In genomic region chr1:40317394-40318074, GRCh38 we compare ENCODE assay signal across 9 cellular contexts. TPM values are rescaled to one million over a fixed set of nuclear protein-coding genes. Genes with fewer than 3 reads are reported as not detected.
DNase-seq lines count a peak whose midpoint lies in the region; ATAC-seq and TF ChIP-seq lines count a peak whose summit lies in the region.
"Had no signal": no experiment of that assay in that cellular context is flagged by ENCODE, and none has a peak within 500 bp of the region (broad histone marks: within the 10 kb centered on the region; RNA-seq: fewer than 3 reads in every experiment).

No MANE protein-coding gene starts in this region.

- H3K27ac ChIP-seq in breast epithelium (no peak overlapping the region), mammary epithelial cell (ENCODE audit: insufficient read depth, low read depth, low read length) (no peak overlapping the region), lower lobe of right lung (no peak overlapping the region), tibial nerve (peak overlapping the region in 2 of 4 donors; percentile 55 to 62)
- H3K27ac ChIP-seq: adrenal gland had no signal

- no peak overlapping the region for H3K9ac ChIP-seq in mammary epithelial cell (ENCODE audit: insufficient read depth, low read length)

- H3K4me1 ChIP-seq in breast epithelium (peaks cover 5 to 13% of the 10 kb centered on the region in 2 donors), mammary epithelial cell (ENCODE audit: insufficient read depth, low read length) (peaks cover 20% of the 10 kb centered on the region), lower lobe of right lung (peaks cover 31% of the 10 kb centered on the region), tibial nerve (peaks cover 0 to 31% (median 15%) of the 10 kb centered on the region in 4 donors), HAP-1 (0 out of 2 replicates have a peak, but pooled peaks cover 3% of the 10 kb centered on the region)

- 36% methylated on average over 5 of the region's 21 CpGs for WGBS in mammary epithelial cell (ENCODE audit: low coverage, missing lambda C conversion rate)
- 32 to 40% methylated on average over 21 of the region's 21 CpGs for WGBS in tibial nerve, 2 donors

- dilution Hi-C loops in mammary epithelial cell (cut with HindIII; ENCODE audit: low sequenced_read_pairs) = no loop called here

- in situ Hi-C loops in mammary epithelial cell (cut with MboI; ENCODE audit: low sequenced_read_pairs in 2 of 2) (no loop called here), HAP-1 (cut with MboI; ENCODE audit: low sequenced_read_pairs) (no loop called here)

- TF ChIP-seq POLR2A in breast epithelium (IDR thresholded peaks at IDR 0.05) (no peak), tibial nerve (IDR thresholded peaks at IDR 0.05) (no peak)

- TF ChIP-seq CTCF in breast epithelium (IDR thresholded peaks at IDR 0.05) (no peak), mammary epithelial cell (conservative IDR thresholded peaks at IDR 0.05 in 1 of 2, IDR thresholded peaks at IDR 0.05 in 1 of 2; ENCODE audit: extremely low read depth in 1 of 2, insufficient read depth in 1 of 2, low read depth in 1 of 2, low read length in 2 of 2) (no peak), lower lobe of right lung (IDR thresholded peaks at IDR 0.05) (no peak), tibial nerve (IDR thresholded peaks at IDR 0.05) (no peak)

- no peaks in the 10 kb centered on the region for H3K36me3 Mint-ChIP-seq in activated T-helper 2 cell treated with anti-CD3 and anti-CD28 coated beads, Interferon-gamma antibody, Interleukin-2, Interleukin-4, amounts not matched to agents 10 μg/mL and 5 μg/mL and 100 μg/mL, durations not matched to agents 14 hours and 24 hours and 36 hours (ENCODE audit: low read depth)

- no peaks in the 10 kb centered on the region for H4K20me1 ChIP-seq in mammary epithelial cell (ENCODE audit: insufficient read depth, low read length)

- peaks cover 16% of the 10 kb centered on the region for H3K27me3 Mint-ChIP-seq in activated T-helper 2 cell treated with anti-CD3 and anti-CD28 coated beads, Interferon-gamma antibody, Interleukin-2, Interleukin-4, amounts not matched to agents 10 μg/mL and 5 μg/mL and 100 μg/mL, durations not matched to agents 14 hours and 24 hours and 36 hours (ENCODE audit: low read depth)

- no TSS peak for BruUV-seq in mammary epithelial cell (replicated peaks; lab: Mats Ljungman, UMichigan)

- no peaks in the 10 kb centered on the region for H3K36me3 ChIP-seq in breast epithelium
- H3K36me3 ChIP-seq in mammary epithelial cell (ENCODE audit: insufficient read depth, low read length) = no peaks in the 10 kb centered on the region
- no peaks in the 10 kb centered on the region for H3K36me3 ChIP-seq in lower lobe of right lung
- H3K36me3 ChIP-seq in tibial nerve = no peaks in the 10 kb centered on the region
- no peaks in the 10 kb centered on the region for H3K36me3 ChIP-seq in HAP-1 (replicated peaks)
- H3K36me3 ChIP-seq: adrenal gland had no signal

- H3K27me3 ChIP-seq in breast epithelium (peaks cover 6 to 8% of the 10 kb centered on the region in 2 donors), mammary epithelial cell (ENCODE audit: insufficient read depth, low read length) (peaks cover 14% of the 10 kb centered on the region), lower lobe of right lung (ENCODE audit: low read depth) (peaks cover 34% of the 10 kb centered on the region), tibial nerve (peaks cover 0 to 27% of the 10 kb centered on the region in 2 donors), HAP-1 (ENCODE audit: low read depth) (no peaks in the 10 kb centered on the region; the same call in 1 of the 2 replicates)

- no peak overlapping the region for H2AFZ ChIP-seq in mammary epithelial cell (ENCODE audit: low read depth, low read length)

- CTCF ChIA-PET in mammary epithelial cell (lab: Charles Lee; ENCODE audit: low non-redundant PET) = no interaction called here

- H3K27ac Mint-ChIP-seq in activated T-helper 2 cell treated with anti-CD3 and anti-CD28 coated beads, Interferon-gamma antibody, Interleukin-2, Interleukin-4, amounts not matched to agents 10 μg/mL and 5 μg/mL and 100 μg/mL, durations not matched to agents 14 hours and 24 hours and 36 hours = no peak overlapping the region

- DNase-seq in breast epithelium (ENCODE audit: low spot score in 2 of 2) (no peak), mammary epithelial cell (no peak), lower lobe of right lung (no peak), tibial nerve (ENCODE audit: low spot score in 2 of 2) (no peak), HAP-1 (ENCODE audit: low spot score in 2 of 2) (no peak)
- DNase-seq in activated T-helper 2 cell treated with anti-CD3 and anti-CD28 coated beads, Interferon-gamma antibody, Interleukin-2, Interleukin-4, amounts not matched to agents 10 μg/mL and 5 μg/mL and 100 μg/mL, durations not matched to agents 14 hours and 24 hours and 36 hours (ENCODE audit: low spot score) = no peak

- H3K4me3 Mint-ChIP-seq in activated T-helper 2 cell treated with anti-CD3 and anti-CD28 coated beads, Interferon-gamma antibody, Interleukin-2, Interleukin-4, amounts not matched to agents 10 μg/mL and 5 μg/mL and 100 μg/mL, durations not matched to agents 14 hours and 24 hours and 36 hours (ENCODE audit: low read depth) = peak overlapping the region; percentile 69

- H3K4me3 ChIP-seq in breast epithelium (peak overlapping the region in 2 of 3 donors; percentile 56 to 74), mammary epithelial cell (replicated peaks in 1 of 3; ENCODE audit: insufficient read depth in 1 of 3, low read depth in 2 of 3, low read length in 3 of 3) (no peak overlapping the region), lower lobe of right lung (peak overlapping the region; percentile 57), tibial nerve (peak overlapping the region in 3 of 4 donors; percentile 35 to 48 (median 46)), HAP-1 (no peak overlapping the region)

- ATAC-seq in lower lobe of right lung (no peak), HG02798 (IDR thresholded peaks at IDR 0.05; ENCODE audit: poor library complexity, unreplicated experiment) (no peak), HG03095 (IDR thresholded peaks at IDR 0.05; ENCODE audit: unreplicated experiment) (no peak)

- no peaks in the 10 kb centered on the region for H3K9me3 Mint-ChIP-seq in activated T-helper 2 cell treated with anti-CD3 and anti-CD28 coated beads, Interferon-gamma antibody, Interleukin-2, Interleukin-4, amounts not matched to agents 10 μg/mL and 5 μg/mL and 100 μg/mL, durations not matched to agents 14 hours and 24 hours and 36 hours

- H3K79me2 ChIP-seq in mammary epithelial cell (ENCODE audit: insufficient read depth, low read length) = no peaks in the 10 kb centered on the region

- H3K4me2 ChIP-seq in mammary epithelial cell (ENCODE audit: insufficient read depth, low read depth, low read length) = no peak overlapping the region

- intact Hi-C loops in breast epithelium (cut with DNase I; ENCODE audit: low total_unique reads) (no loop called here), mammary epithelial cell (cut with micrococcal nuclease) (no loop called here), lower lobe of right lung (cut with DNase I) (no loop called here)
- intact Hi-C loops in activated T-helper 2 cell treated with anti-CD3 and anti-CD28 coated beads, Interferon-gamma antibody, Interleukin-2, Interleukin-4, amounts not matched to agents 10 μg/mL and 5 μg/mL and 100 μg/mL, durations not matched to agents 14 hours and 24 hours and 36 hours (cut with micrococcal nuclease) = loop anchor here (2.0 to 5.0 kb wide), 5 partner anchors 60 to 155 kb away; partner anchors contain the start of genes RLF and ZMPSTE24

- no peak for TF ChIP-seq EP300 in tibial nerve (IDR thresholded peaks at IDR 0.05)

- H3K9me3 ChIP-seq in breast epithelium (no peaks in the 10 kb centered on the region), mammary epithelial cell (replicated peaks; ENCODE audit: insufficient read depth, low read length) (no peaks in the 10 kb centered on the region), lower lobe of right lung (no peaks in the 10 kb centered on the region), tibial nerve (no peaks in the 10 kb centered on the region), HAP-1 (no peaks in the 10 kb centered on the region)
- H3K9me3 ChIP-seq: adrenal gland had no signal

- H3K4me1 Mint-ChIP-seq in activated T-helper 2 cell treated with anti-CD3 and anti-CD28 coated beads, Interferon-gamma antibody, Interleukin-2, Interleukin-4, amounts not matched to agents 10 μg/mL and 5 μg/mL and 100 μg/mL, durations not matched to agents 14 hours and 24 hours and 36 hours (ENCODE audit: low read depth) = peaks cover 45% of the 10 kb centered on the region

RNA-seq across cellular contexts. Expression of gene COL9A2, which starts 0.4 kb away (rescaled TPM):
- total RNA-seq in breast epithelium (10 to 100 TPM in 2 of 3 donors, 1 to 10 TPM in 1; 1.4 to 22.0 (median 11.4) TPM), mammary epithelial cell (1 to 10 TPM in 1 of 2 donors, under 1 TPM in 1; 0.40 to 4.0 TPM), lower lobe of right lung (7.6 TPM), tibial nerve (1 to 10 TPM; 3.3 to 8.8 (median 7.0) TPM)
- polyA plus RNA-seq in mammary epithelial cell = 0.23 TPM
- polyA minus RNA-seq in mammary epithelial cell = 2.4 TPM
- total RNA-seq in activated T-helper 2 cell treated with anti-CD3 and anti-CD28 coated beads, Interferon-gamma antibody, Interleukin-2, Interleukin-4, amounts not matched to agents 10 μg/mL and 5 μg/mL and 100 μg/mL, durations not matched to agents 14 hours and 24 hours and 36 hours = 18.7 and 18.9 TPM in 2 replicates

RNA-seq across cellular contexts. Expression of gene SMAP2, which starts 56.0 kb away (rescaled TPM):
- 10 to 100 TPM; 27.2 to 64.2 (median 33.1) TPM for total RNA-seq in breast epithelium
- 10 to 100 TPM; 17.5 to 20.5 TPM for total RNA-seq in mammary epithelial cell
- 17.2 TPM for polyA plus RNA-seq in mammary epithelial cell
- polyA minus RNA-seq in mammary epithelial cell = 39.2 TPM
- 185 and 186 TPM in 2 replicates for total RNA-seq in activated T-helper 2 cell treated with anti-CD3 and anti-CD28 coated beads, Interferon-gamma antibody, Interleukin-2, Interleukin-4, amounts not matched to agents 10 μg/mL and 5 μg/mL and 100 μg/mL, durations not matched to agents 14 hours and 24 hours and 36 hours
- total RNA-seq in lower lobe of right lung = 72.8 TPM
- total RNA-seq in tibial nerve = 10 to 100 TPM; 36.7 to 55.2 (median 45.1) TPM

RNA-seq across cellular contexts. Expression of gene ZMPSTE24, which starts 59.5 kb away (rescaled TPM):
- total RNA-seq in breast epithelium (10 to 100 TPM; 34.4 to 48.3 (median 43.6) TPM), mammary epithelial cell (10 to 100 TPM; 51.2 to 93.5 TPM), lower lobe of right lung (42.5 TPM), tibial nerve (10 to 100 TPM; 27.0 to 51.1 (median 32.1) TPM)
- 24.1 TPM for polyA plus RNA-seq in mammary epithelial cell
- polyA minus RNA-seq in mammary epithelial cell = 32.7 TPM
- 48.2 TPM in 2 replicates for total RNA-seq in activated T-helper 2 cell treated with anti-CD3 and anti-CD28 coated beads, Interferon-gamma antibody, Interleukin-2, Interleukin-4, amounts not matched to agents 10 μg/mL and 5 μg/mL and 100 μg/mL, durations not matched to agents 14 hours and 24 hours and 36 hours

Comparison
In these comparisons a context has a peak if more than half of its experiments do, and no peak if none do; other contexts are left out.
1. H3K4me3 ChIP-seq: peak in breast epithelium (2 of 3), lower lobe of right lung (single experiment) and tibial nerve (3 of 4); none in mammary epithelial cell (0 of 3) and HAP-1 (single experiment).